Comparison of ENCODE assay signal across 34 cellular contexts in genomic region chr5:59433174-59433573, GRCh38.
"Had no signal": no experiment of that assay in that cellular context is flagged by ENCODE, and none has a peak within 500 bp of the region (broad histone marks: within the 10 kb centered on the region; RNA-seq: fewer than 3 reads in every experiment).

No MANE protein-coding gene starts in this region.

- H3K4me1 Mint-ChIP-seq: activated CD4-positive, alpha-beta T cell treated with anti-CD3 and anti-CD28 coated beads, Interleukin-2, amount 10 ng/mL, durations not matched to agents 24 days and 14 days; activated naive CD8-positive, alpha-beta T cell treated with anti-CD3 and anti-CD28 coated beads, Interleukin-2, amount 10 ng/mL, durations not matched to agents 7 days and 5 days; activated naive CD8-positive, alpha-beta T cell treated with anti-CD3 and anti-CD28 coated beads, Interleukin-2, amount 50 U/mL, for 24 hours; activated T-helper 17 cell treated with anti-CD3 and anti-CD28 coated beads, Interleukin-2, amount 50 U/mL, for 72 hours; central memory CD8-positive, alpha-beta T cell had no signal

- H3K4me3 Mint-ChIP-seq: activated B cell treated with CpG ODN at 0.5 μM for 24 hours; activated CD4-positive, alpha-beta memory T cell treated with anti-CD3 and anti-CD28 coated beads for 36 hours; activated CD4-positive, alpha-beta T cell treated with anti-CD3 and anti-CD28 coated beads, Interleukin-2, amount 10 ng/mL, durations not matched to agents 24 days and 14 days; activated CD8-positive, alpha-beta T cell treated with anti-CD3 and anti-CD28 coated beads for 36 hours; activated naive CD4-positive, alpha-beta T cell treated with anti-CD3 and anti-CD28 coated beads for 36 hours; activated naive CD8-positive, alpha-beta T cell treated with anti-CD3 and anti-CD28 coated beads, Interleukin-2, amount 10 ng/mL, durations not matched to agents 7 days and 5 days; activated naive CD8-positive, alpha-beta T cell treated with anti-CD3 and anti-CD28 coated beads, Interleukin-2, amount 50 U/mL, for 24 hours; activated T-cell treated with anti-CD3 and anti-CD28 coated beads, Interleukin-2, amount 50 U/mL, for 4 hours; activated T-cell treated with anti-CD3 and anti-CD28 coated beads, Interleukin-2, amount 50 U/mL, for 72 hours; activated T-helper 1 cell treated with anti-CD3 and anti-CD28 coated beads, Interleukin-12 subunit alpha, Interleukin-12 subunit beta, Interleukin-2, Interleukin-4 antibody, amounts not matched to agents 30 ng/mL and 10 ng/mL and 1 ng/mL, durations not matched to agents 14 hours and 24 hours and 36 hours; activated T-helper 17 cell treated with anti-CD3 and anti-CD28 coated beads, Interleukin-2, amount 50 U/mL, for 72 hours; brain; central memory CD8-positive, alpha-beta T cell; T-helper 1 cell treated with Interleukin-12 subunit alpha and Interleukin-12 subunit beta and Interleukin-4 antibody, amounts not matched to agents 30 μg/mL and 1 μg/mL, for 36 hours; T-helper 2 cell treated with Interferon-gamma antibody and Interleukin-4, amounts not matched to agents 5 μg/mL and 100 μg/mL, for 36 hours had no signal

- H3K27ac Mint-ChIP-seq: activated B cell treated with CpG ODN at 0.5 μM for 24 hours; activated CD4-positive, alpha-beta memory T cell treated with anti-CD3 and anti-CD28 coated beads for 36 hours; activated CD4-positive, alpha-beta T cell treated with anti-CD3 and anti-CD28 coated beads, Interleukin-2, amount 10 ng/mL, durations not matched to agents 24 days and 14 days; activated CD8-positive, alpha-beta T cell treated with anti-CD3 and anti-CD28 coated beads for 36 hours; activated naive CD4-positive, alpha-beta T cell treated with anti-CD3 and anti-CD28 coated beads for 36 hours; activated naive CD4-positive, alpha-beta T cell treated with anti-CD3 and anti-CD28 coated beads, Interleukin-2, amount 50 U/mL, for 72 hours; activated naive CD8-positive, alpha-beta T cell treated with anti-CD3 and anti-CD28 coated beads, Interleukin-2, amount 10 ng/mL, durations not matched to agents 7 days and 5 days; activated naive CD8-positive, alpha-beta T cell treated with anti-CD3 and anti-CD28 coated beads, Interleukin-2, amount 50 U/mL, for 24 hours; activated T-cell treated with anti-CD3 and anti-CD28 coated beads, Interleukin-2, amount 50 U/mL, for 72 hours; activated T-helper 1 cell treated with anti-CD3 and anti-CD28 coated beads, Interleukin-12 subunit alpha, Interleukin-12 subunit beta, Interleukin-2, Interleukin-4 antibody, amounts not matched to agents 30 ng/mL and 10 ng/mL and 1 ng/mL, durations not matched to agents 14 hours and 24 hours and 36 hours; activated T-helper 17 cell treated with anti-CD3 and anti-CD28 coated beads, Interleukin-2, amount 50 U/mL, for 72 hours; T-helper 1 cell treated with Interleukin-12 subunit alpha and Interleukin-12 subunit beta and Interleukin-4 antibody, amounts not matched to agents 30 μg/mL and 1 μg/mL, for 36 hours; T-helper 2 cell treated with Interferon-gamma antibody and Interleukin-4, amounts not matched to agents 5 μg/mL and 100 μg/mL, for 36 hours had no signal

- DNase-seq: activated B cell treated with CpG ODN at 0.5 μM for 24 hours; activated CD4-positive, alpha-beta memory T cell treated with anti-CD3 and anti-CD28 coated beads for 36 hours; activated CD4-positive, alpha-beta T cell treated with anti-CD3 and anti-CD28 coated beads for 4 hours; activated CD4-positive, alpha-beta T cell treated with anti-CD3 and anti-CD28 coated beads, Interleukin-2, amount 10 ng/mL, durations not matched to agents 24 days and 14 days; activated CD4-positive, alpha-beta T cell treated with anti-CD3 and anti-CD28 coated beads, Interleukin-2, amount 50 U/mL, for 1 hour; activated CD4-positive, alpha-beta T cell treated with anti-CD3 and anti-CD28 coated beads, Interleukin-2, amount 50 U/mL, for 4 hours; activated CD4-positive, CD25-positive, alpha-beta regulatory T cell treated with anti-CD3 and anti-CD28 coated beads, Interleukin-2, amount 50 U/mL, for 72 hours; activated CD8-positive, alpha-beta memory T cell treated with anti-CD3 and anti-CD28 coated beads, Interleukin-2, amount 50 U/mL, for 4 hours; activated CD8-positive, alpha-beta T cell treated with anti-CD3 and anti-CD28 coated beads for 36 hours; activated effector memory CD4-positive, alpha-beta T cell treated with anti-CD3 and anti-CD28 coated beads, Interleukin-2, amount 50 U/mL, for 16 hours; activated gamma-delta T cell treated with Interleukin-2 at 50 U/mL for 16 hours; activated naive CD4-positive, alpha-beta T cell; activated naive CD4-positive, alpha-beta T cell treated with anti-CD3 and anti-CD28 coated beads for 36 hours; activated naive CD4-positive, alpha-beta T cell treated with anti-CD3 and anti-CD28 coated beads, Interleukin-2, amount 50 U/mL, for 16 hours; activated naive CD8-positive, alpha-beta T cell treated with anti-CD3 and anti-CD28 coated beads, Interleukin-2, amount 10 ng/mL, durations not matched to agents 7 days and 5 days; activated naive CD8-positive, alpha-beta T cell treated with anti-CD3 and anti-CD28 coated beads, Interleukin-2, amount 50 U/mL, for 24 hours; activated T-cell treated with anti-CD3 and anti-CD28 coated beads for 4 hours; activated T-cell treated with anti-CD3 and anti-CD28 coated beads, Interleukin-2, amount 50 U/mL, for 1 hour; activated T-cell treated with anti-CD3 and anti-CD28 coated beads, Interleukin-2, amount 50 U/mL, for 4 hours; activated T-cell treated with anti-CD3 and anti-CD28 coated beads, Interleukin-2, amount 50 U/mL, for 72 hours; amygdala; anterior cingulate cortex; caudate nucleus; cerebellar nuclear complex; T-helper 1 cell; T-helper 2 cell; T-helper 9 cell had no signal

- H3K9me3 Mint-ChIP-seq: activated B cell treated with CpG ODN at 0.5 μM for 24 hours; activated CD4-positive, alpha-beta memory T cell treated with anti-CD3 and anti-CD28 coated beads for 36 hours; activated CD4-positive, alpha-beta T cell treated with anti-CD3 and anti-CD28 coated beads, Interleukin-2, amount 10 ng/mL, durations not matched to agents 24 days and 14 days; activated CD8-positive, alpha-beta T cell treated with anti-CD3 and anti-CD28 coated beads for 36 hours; activated naive CD4-positive, alpha-beta T cell treated with anti-CD3 and anti-CD28 coated beads for 36 hours; activated naive CD4-positive, alpha-beta T cell treated with anti-CD3 and anti-CD28 coated beads, Interleukin-2, amount 50 U/mL, for 72 hours; activated naive CD8-positive, alpha-beta T cell treated with anti-CD3 and anti-CD28 coated beads, Interleukin-2, amount 10 ng/mL, durations not matched to agents 7 days and 5 days; activated naive CD8-positive, alpha-beta T cell treated with anti-CD3 and anti-CD28 coated beads, Interleukin-2, amount 50 U/mL, for 24 hours; activated T-cell treated with anti-CD3 and anti-CD28 coated beads, Interleukin-2, amount 50 U/mL, for 4 hours; activated T-cell treated with anti-CD3 and anti-CD28 coated beads, Interleukin-2, amount 50 U/mL, for 72 hours; activated T-helper 1 cell treated with anti-CD3 and anti-CD28 coated beads, Interleukin-12 subunit alpha, Interleukin-12 subunit beta, Interleukin-2, Interleukin-4 antibody, amounts not matched to agents 30 ng/mL and 10 ng/mL and 1 ng/mL, durations not matched to agents 14 hours and 24 hours and 36 hours; activated T-helper 17 cell treated with anti-CD3 and anti-CD28 coated beads, Interleukin-2, amount 50 U/mL, for 72 hours; brain; central memory CD8-positive, alpha-beta T cell; T-helper 1 cell treated with Interleukin-12 subunit alpha and Interleukin-12 subunit beta and Interleukin-4 antibody, amounts not matched to agents 30 μg/mL and 1 μg/mL, for 36 hours; T-helper 2 cell treated with Interferon-gamma antibody and Interleukin-4, amounts not matched to agents 5 μg/mL and 100 μg/mL, for 36 hours had no signal

- H3K27me3 Mint-ChIP-seq: activated B cell treated with CpG ODN at 0.5 μM for 24 hours; brain; central memory CD8-positive, alpha-beta T cell had no signal

- H3K36me3 Mint-ChIP-seq: activated CD4-positive, alpha-beta memory T cell treated with anti-CD3 and anti-CD28 coated beads for 36 hours; activated naive CD4-positive, alpha-beta T cell treated with anti-CD3 and anti-CD28 coated beads, Interleukin-2, amount 50 U/mL, for 72 hours; activated naive CD8-positive, alpha-beta T cell treated with anti-CD3 and anti-CD28 coated beads, Interleukin-2, amount 10 ng/mL, durations not matched to agents 7 days and 5 days; brain had no signal
